ENCODE assay signal across 2 cellular contexts in the genomic region with DNA sequence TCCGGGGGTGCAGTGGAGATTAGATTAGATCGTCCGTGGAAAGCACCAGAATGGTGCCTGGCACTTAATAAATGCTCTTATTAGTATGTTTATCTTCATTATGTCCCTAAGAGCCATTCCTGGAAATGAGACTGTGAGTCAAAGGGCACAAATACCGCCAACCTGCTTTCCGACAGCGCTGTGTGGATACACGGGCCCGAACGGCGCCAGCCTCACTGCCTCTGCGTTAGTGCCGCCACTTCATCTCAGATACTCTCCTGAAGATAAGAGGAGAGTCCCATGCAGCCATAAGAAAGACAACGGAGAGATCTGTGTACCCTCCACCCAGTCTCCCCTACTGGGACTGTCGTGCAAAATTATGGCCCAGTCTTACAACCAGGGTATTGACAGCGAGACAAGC.
TF ChIP-seq lines count a peak whose summit lies in the region.

No MANE protein-coding gene starts in this region.

TF ChIP-seq in GM23338, 12 proteins besides CTCF, POLR2A, EP300 and RAD21 (continues in another document):
- TF ChIP-seq POLR2AphosphoS5 (IDR thresholded peaks at IDR 0.05; ENCODE audit: low read depth) = no peak
- TF ChIP-seq, protein P1, sequence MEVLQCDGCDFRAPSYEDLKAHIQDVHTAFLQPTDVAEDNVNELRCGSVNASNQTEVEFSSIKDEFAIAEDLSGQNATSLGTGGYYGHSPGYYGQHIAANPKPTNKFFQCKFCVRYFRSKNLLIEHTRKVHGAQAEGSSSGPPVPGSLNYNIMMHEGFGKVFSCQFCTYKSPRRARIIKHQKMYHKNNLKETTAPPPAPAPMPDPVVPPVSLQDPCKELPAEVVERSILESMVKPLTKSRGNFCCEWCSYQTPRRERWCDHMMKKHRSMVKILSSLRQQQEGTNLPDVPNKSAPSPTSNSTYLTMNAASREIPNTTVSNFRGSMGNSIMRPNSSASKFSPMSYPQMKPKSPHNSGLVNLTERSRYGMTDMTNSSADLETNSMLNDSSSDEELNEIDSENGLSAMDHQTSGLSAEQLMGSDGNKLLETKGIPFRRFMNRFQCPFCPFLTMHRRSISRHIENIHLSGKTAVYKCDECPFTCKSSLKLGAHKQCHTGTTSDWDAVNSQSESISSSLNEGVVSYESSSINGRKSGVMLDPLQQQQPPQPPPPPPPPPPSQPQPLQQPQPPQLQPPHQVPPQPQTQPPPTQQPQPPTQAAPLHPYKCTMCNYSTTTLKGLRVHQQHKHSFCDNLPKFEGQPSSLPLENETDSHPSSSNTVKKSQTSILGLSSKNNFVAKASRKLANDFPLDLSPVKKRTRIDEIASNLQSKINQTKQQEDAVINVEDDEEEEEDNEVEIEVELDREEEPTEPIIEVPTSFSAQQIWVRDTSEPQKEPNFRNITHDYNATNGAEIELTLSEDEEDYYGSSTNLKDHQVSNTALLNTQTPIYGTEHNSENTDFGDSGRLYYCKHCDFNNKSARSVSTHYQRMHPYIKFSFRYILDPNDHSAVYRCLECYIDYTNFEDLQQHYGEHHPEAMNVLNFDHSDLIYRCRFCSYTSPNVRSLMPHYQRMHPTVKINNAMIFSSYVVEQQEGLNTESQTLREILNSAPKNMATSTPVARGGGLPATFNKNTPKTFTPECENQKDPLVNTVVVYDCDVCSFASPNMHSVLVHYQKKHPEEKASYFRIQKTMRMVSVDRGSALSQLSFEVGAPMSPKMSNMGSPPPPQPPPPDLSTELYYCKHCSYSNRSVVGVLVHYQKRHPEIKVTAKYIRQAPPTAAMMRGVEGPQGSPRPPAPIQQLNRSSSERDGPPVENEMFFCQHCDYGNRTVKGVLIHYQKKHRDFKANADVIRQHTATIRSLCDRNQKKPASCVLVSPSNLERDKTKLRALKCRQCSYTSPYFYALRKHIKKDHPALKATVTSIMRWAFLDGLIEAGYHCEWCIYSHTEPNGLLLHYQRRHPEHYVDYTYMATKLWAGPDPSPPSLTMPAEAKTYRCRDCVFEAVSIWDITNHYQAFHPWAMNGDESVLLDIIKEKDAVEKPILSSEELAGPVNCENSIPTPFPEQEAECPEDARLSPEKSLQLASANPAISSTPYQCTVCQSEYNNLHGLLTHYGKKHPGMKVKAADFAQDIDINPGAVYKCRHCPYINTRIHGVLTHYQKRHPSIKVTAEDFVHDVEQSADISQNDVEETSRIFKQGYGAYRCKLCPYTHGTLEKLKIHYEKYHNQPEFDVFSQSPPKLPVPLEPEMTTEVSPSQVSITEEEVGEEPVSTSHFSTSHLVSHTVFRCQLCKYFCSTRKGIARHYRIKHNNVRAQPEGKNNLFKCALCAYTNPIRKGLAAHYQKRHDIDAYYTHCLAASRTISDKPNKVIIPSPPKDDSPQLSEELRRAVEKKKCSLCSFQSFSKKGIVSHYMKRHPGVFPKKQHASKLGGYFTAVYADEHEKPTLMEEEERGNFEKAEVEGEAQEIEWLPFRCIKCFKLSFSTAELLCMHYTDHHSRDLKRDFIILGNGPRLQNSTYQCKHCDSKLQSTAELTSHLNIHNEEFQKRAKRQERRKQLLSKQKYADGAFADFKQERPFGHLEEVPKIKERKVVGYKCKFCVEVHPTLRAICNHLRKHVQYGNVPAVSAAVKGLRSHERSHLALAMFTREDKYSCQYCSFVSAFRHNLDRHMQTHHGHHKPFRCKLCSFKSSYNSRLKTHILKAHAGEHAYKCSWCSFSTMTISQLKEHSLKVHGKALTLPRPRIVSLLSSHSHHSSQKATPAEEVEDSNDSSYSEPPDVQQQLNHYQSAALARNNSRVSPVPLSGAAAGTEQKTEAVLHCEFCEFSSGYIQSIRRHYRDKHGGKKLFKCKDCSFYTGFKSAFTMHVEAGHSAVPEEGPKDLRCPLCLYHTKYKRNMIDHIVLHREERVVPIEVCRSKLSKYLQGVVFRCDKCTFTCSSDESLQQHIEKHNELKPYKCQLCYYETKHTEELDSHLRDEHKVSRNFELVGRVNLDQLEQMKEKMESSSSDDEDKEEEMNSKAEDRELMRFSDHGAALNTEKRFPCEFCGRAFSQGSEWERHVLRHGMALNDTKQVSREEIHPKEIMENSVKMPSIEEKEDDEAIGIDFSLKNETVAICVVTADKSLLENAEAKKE (CRISPR knock-in tag; IDR thresholded peaks at IDR 0.05) = no peak
- TF ChIP-seq, protein P2, sequence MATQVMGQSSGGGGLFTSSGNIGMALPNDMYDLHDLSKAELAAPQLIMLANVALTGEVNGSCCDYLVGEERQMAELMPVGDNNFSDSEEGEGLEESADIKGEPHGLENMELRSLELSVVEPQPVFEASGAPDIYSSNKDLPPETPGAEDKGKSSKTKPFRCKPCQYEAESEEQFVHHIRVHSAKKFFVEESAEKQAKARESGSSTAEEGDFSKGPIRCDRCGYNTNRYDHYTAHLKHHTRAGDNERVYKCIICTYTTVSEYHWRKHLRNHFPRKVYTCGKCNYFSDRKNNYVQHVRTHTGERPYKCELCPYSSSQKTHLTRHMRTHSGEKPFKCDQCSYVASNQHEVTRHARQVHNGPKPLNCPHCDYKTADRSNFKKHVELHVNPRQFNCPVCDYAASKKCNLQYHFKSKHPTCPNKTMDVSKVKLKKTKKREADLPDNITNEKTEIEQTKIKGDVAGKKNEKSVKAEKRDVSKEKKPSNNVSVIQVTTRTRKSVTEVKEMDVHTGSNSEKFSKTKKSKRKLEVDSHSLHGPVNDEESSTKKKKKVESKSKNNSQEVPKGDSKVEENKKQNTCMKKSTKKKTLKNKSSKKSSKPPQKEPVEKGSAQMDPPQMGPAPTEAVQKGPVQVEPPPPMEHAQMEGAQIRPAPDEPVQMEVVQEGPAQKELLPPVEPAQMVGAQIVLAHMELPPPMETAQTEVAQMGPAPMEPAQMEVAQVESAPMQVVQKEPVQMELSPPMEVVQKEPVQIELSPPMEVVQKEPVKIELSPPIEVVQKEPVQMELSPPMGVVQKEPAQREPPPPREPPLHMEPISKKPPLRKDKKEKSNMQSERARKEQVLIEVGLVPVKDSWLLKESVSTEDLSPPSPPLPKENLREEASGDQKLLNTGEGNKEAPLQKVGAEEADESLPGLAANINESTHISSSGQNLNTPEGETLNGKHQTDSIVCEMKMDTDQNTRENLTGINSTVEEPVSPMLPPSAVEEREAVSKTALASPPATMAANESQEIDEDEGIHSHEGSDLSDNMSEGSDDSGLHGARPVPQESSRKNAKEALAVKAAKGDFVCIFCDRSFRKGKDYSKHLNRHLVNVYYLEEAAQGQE (IDR thresholded peaks at IDR 0.05; ENCODE audit: unreplicated experiment) = no peak
- TF ChIP-seq ZNF331 (CRISPR knock-in tag; IDR thresholded peaks at IDR 0.05; ENCODE audit: low read depth) = no peak
- no peak for TF ChIP-seq NANOG (IDR thresholded peaks at IDR 0.05; ENCODE audit: borderline replicate concordance)
- no peak for TF ChIP-seq JUNB (IDR thresholded peaks at IDR 0.05; ENCODE audit: unreplicated experiment)
- no peak for TF ChIP-seq STAT1 (IDR thresholded peaks at IDR 0.05; ENCODE audit: unreplicated experiment)
- TF ChIP-seq ZNF114 (CRISPR knock-in tag; IDR thresholded peaks at IDR 0.05) = no peak
- no peak for TF ChIP-seq EZH2phosphoT487 (IDR thresholded peaks at IDR 0.05; ENCODE audit: unreplicated experiment)
- TF ChIP-seq EZH2 (IDR thresholded peaks at IDR 0.05; ENCODE audit: low read depth, unreplicated experiment) = no peak
- TF ChIP-seq CREB1 (CRISPR knock-in tag; IDR thresholded peaks at IDR 0.05; ENCODE audit: low read depth) = no peak

TF ChIP-seq in H1, 55 proteins besides CTCF, POLR2A, EP300 and RAD21:
- TF ChIP-seq SIRT6 (IDR thresholded peaks at IDR 0.05; ENCODE audit: low read length) (no peak), ZNF274 (IDR thresholded peaks at IDR 0.05; ENCODE audit: borderline replicate concordance, extremely low read depth, low read length) (no peak), CBX5 (IDR thresholded peaks at IDR 0.05; ENCODE audit: low read depth, low read length) (no peak), CREB1 (IDR thresholded peaks at IDR 0.05) (no peak), TAF7 (optimal IDR thresholded peaks at IDR 0.05; ENCODE audit: borderline replicate concordance, low read depth, low read length) (no peak)
TF ChIP-seq in H1: peak in this region for 0.
